ENCODE assay signal across 26 cellular contexts in genomic region chr11:126884192-126884973, GRCh38.
"Had no signal": no experiment of that assay in that cellular context is flagged by ENCODE, and none has a peak within 500 bp of the region (broad histone marks: within the 10 kb centered on the region; RNA-seq: fewer than 3 reads in every experiment).

No MANE protein-coding gene starts in this region.

- H3K4me1 Mint-ChIP-seq: activated CD4-positive, alpha-beta T cell treated with anti-CD3 and anti-CD28 coated beads, Interleukin-2, amount 10 ng/mL, durations not matched to agents 7 days and 5 days had no signal

- H3K9me3 Mint-ChIP-seq: activated CD4-positive, alpha-beta memory T cell treated with anti-CD3 and anti-CD28 coated beads for 36 hours; activated CD4-positive, alpha-beta T cell treated with anti-CD3 and anti-CD28 coated beads, Interleukin-2, amount 10 ng/mL, durations not matched to agents 7 days and 5 days; activated T-cell treated with anti-CD3 and anti-CD28 coated beads, Interleukin-2, amount 50 U/mL, for 4 hours had no signal

- H3K36me3 Mint-ChIP-seq: activated CD4-positive, alpha-beta memory T cell treated with anti-CD3 and anti-CD28 coated beads for 36 hours; activated naive CD8-positive, alpha-beta T cell had no signal

- H3K9ac ChIP-seq: KMS-11, SK-N-SH had no signal

- H3K27me3 ChIP-seq: breast epithelium, MG63, SJCRH30 had no signal

- H3K36me3 ChIP-seq: breast epithelium, MG63, SJCRH30 had no signal

- H3K27ac Mint-ChIP-seq: activated CD4-positive, alpha-beta memory T cell treated with anti-CD3 and anti-CD28 coated beads for 36 hours; activated CD4-positive, alpha-beta T cell treated with anti-CD3 and anti-CD28 coated beads, Interleukin-2, amount 10 ng/mL, durations not matched to agents 7 days and 5 days; activated naive CD8-positive, alpha-beta T cell had no signal

- H3K9me3 ChIP-seq: breast epithelium, MG63, SJCRH30, SK-N-SH had no signal

- H3K4me3 ChIP-seq: breast epithelium, MG63, SJCRH30 had no signal

- H3K4me3 Mint-ChIP-seq: activated CD4-positive, alpha-beta memory T cell treated with anti-CD3 and anti-CD28 coated beads for 36 hours; activated CD4-positive, alpha-beta T cell treated with anti-CD3 and anti-CD28 coated beads, Interleukin-2, amount 10 ng/mL, durations not matched to agents 7 days and 5 days; activated naive CD8-positive, alpha-beta T cell; activated T-cell treated with anti-CD3 and anti-CD28 coated beads, Interleukin-2, amount 50 U/mL, for 4 hours had no signal

- H3K27ac ChIP-seq: breast epithelium, KMS-11, SJCRH30, VCaP had no signal

- H3K4me2 ChIP-seq: KMS-11, SK-N-SH had no signal

- DNase-seq: activated CD4-positive, alpha-beta memory T cell treated with anti-CD3 and anti-CD28 coated beads for 36 hours; activated CD4-positive, alpha-beta T cell treated with anti-CD3 and anti-CD28 coated beads, Interleukin-2, amount 10 ng/mL, durations not matched to agents 7 days and 5 days; activated CD4-positive, CD25-positive, alpha-beta regulatory T cell; activated CD8-positive, alpha-beta memory T cell treated with anti-CD3 and anti-CD28 coated beads for 24 hours; activated effector memory CD4-positive, alpha-beta T cell treated with anti-CD3 and anti-CD28 coated beads, Interleukin-2, amount 50 U/mL, for 16 hours; activated naive CD4-positive, alpha-beta T cell treated with Interleukin-2 at 50 U/mL for 16 hours; activated T-cell treated with anti-CD3 and anti-CD28 coated beads, Interleukin-2, amount 50 U/mL, for 4 hours; amygdala; central memory CD4-positive, alpha-beta T cell; MG63; NCI-H1105; NCI-H1436; NCI-H1694 treated with DMSO at 0.1 percent for 48 hours; NCI-H2029 treated with DMSO at 0.1 percent for 48 hours; NCI-H345; NCI-H510A; NCI-H526 treated with DMSO at 0.1 percent for 48 hours; NCI-H82; RPMI8226; SJCRH30; SK-N-SH; T-helper 1 cell had no signal

- H3K4me1 ChIP-seq: breast epithelium, SJCRH30 had no signal
